In genomic region chr19:47707135-47707925, GRCh38 we compare ENCODE assay signal across 8 cellular contexts. TPM values are rescaled to one million over a fixed set of nuclear protein-coding genes. Genes with fewer than 3 reads are reported as not detected.
DNase-seq lines count a peak whose midpoint lies in the region; ATAC-seq and TF ChIP-seq lines count a peak whose summit lies in the region.

No MANE protein-coding gene starts in this region.

- peak; percentile 77 to 85 (median 85) for TF ChIP-seq CTCF in vagina (IDR thresholded peaks at IDR 0.05)

- intact Hi-C loops in posterior vena cava (cut with DNase I), result loop anchor here in 1 of 2 donors (10.0 kb wide), 1 partner anchor 423 kb away; no protein-coding TSS in a partner anchor
- intact Hi-C loops in vagina (cut with DNase I), result no loop called here

- H3K9me3 ChIP-seq in ES-I3 (ENCODE audit: control insufficient read depth, insufficient read depth, low read length), result no peaks in the 10 kb centered on the region
- no peaks in the 10 kb centered on the region for H3K9me3 ChIP-seq in vagina

- no peak overlapping the region for H3K27ac ChIP-seq in vagina

- no peak overlapping the region for H3K4me3 ChIP-seq in vagina

- ATAC-seq in HG03039 (IDR thresholded peaks at IDR 0.05; ENCODE audit: unreplicated experiment), result no peak

- no peaks in the 10 kb centered on the region for H3K36me3 ChIP-seq in ES-I3 (ENCODE audit: insufficient read depth, low read length)
- H3K36me3 ChIP-seq in vagina, result peaks cover 0 to 6% of the 10 kb centered on the region in 2 donors

- DNase-seq in M059J (ENCODE audit: low read depth) (peak; percentile 76), SHP77 treated with DMSO at 0.1 percent for 48 hours (lab: John Stamatoyannopoulos, UW) (peak; percentile 10), glomerular visceral epithelial cell (ENCODE audit: extremely low spot score) (peak; percentile 78), posterior vena cava (ENCODE audit: low spot score) (peak; percentile 90), vagina (ENCODE audit: extremely low spot score in 2 of 2) (no peak)
- peak; percentile 89 for DNase-seq in activated effector memory CD4-positive, alpha-beta T cell treated with anti-CD3 and anti-CD28 coated beads, Interleukin-2, amount 50 U/mL, for 16 hours

- H3K27me3 ChIP-seq in vagina, result no peaks in the 10 kb centered on the region

- no peaks in the 10 kb centered on the region for H3K4me1 ChIP-seq in ES-I3 (ENCODE audit: insufficient read depth, low read length)
- H3K4me1 ChIP-seq in vagina, result no peaks in the 10 kb centered on the region

- no peak for TF ChIP-seq POLR2A in vagina (IDR thresholded peaks at IDR 0.05)

- H3K9ac ChIP-seq in ES-I3 (ENCODE audit: low read depth, low read length), result peak overlapping the region; percentile 5; the same call in 1 of the 2 replicates

RNA-seq across cellular contexts. Expression of gene EHD2, which starts 5.9 kb away (rescaled TPM):
- total RNA-seq in M059J (2014; rRNA removed; shearing (Covaris generic)), result 34.0 and 91.2 TPM in 2 replicates
- total RNA-seq in posterior vena cava, result 100 to 1,000 TPM; 217 to 235 TPM
- total RNA-seq in vagina, result 125 TPM

RNA-seq across cellular contexts. Expression of gene NOP53, which starts 38.0 kb away (rescaled TPM):
- 19.6 and 31.0 TPM in 2 replicates for total RNA-seq in M059J (2014; rRNA removed; shearing (Covaris generic))
- total RNA-seq in posterior vena cava (100 to 1,000 TPM; 184 to 201 TPM), vagina (517 TPM)

Comparison
In these comparisons a context has a peak if more than half of its experiments do, and no peak if none do; other contexts are left out.
1. DNase-seq: peak in M059J (single experiment), SHP77 treated with DMSO at 0.1 percent for 48 hours (single experiment), activated effector memory CD4-positive, alpha-beta T cell treated with anti-CD3 and anti-CD28 coated beads, Interleukin-2, amount 50 U/mL, for 16 hours (single experiment), glomerular visceral epithelial cell (single experiment) and posterior vena cava (single experiment); none in vagina (0 of 2).